In the genomic region with DNA sequence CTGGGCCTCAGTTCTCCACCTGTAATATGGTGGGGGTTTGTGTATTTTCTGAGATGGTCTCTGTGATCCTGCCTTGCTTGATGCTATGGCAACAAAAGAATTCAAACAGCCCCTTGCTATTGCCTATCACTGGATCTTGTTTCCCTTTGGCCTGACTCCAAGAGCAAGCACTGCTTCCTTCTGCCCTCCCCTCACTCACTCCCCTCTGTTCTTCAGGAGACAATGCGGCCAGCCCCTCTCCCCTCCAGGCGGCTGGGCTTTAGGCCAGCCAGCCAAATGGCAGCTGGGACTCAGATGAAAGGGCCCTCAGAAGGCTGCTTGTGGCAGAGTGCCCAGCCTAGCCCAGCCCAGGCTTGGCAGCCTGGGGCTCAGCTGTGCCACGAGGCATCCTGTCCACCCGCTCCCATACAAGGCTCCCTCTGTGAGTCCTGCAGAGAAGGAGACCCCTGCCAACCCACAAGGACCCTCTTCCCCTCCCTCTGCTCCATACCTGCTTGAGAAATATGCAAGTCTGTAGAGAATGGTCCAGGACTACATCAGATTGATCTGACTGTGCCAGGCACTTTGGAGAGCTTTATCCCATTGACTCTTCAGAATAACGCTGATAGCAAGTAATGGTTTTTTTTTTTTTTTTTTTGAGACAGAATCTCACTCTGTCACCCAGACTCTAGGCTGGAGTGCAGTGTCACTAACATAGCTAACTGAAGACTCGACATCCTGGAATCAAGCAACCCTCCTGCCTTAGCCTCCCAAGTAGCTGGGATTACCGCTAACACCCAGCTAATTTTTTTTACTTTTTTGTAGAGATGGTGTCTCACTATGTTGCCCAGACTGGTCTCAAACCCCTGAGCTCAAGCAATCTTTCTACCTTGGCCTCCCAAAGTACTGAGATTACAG, we compare ENCODE assay signal across 8 cellular contexts. TPM values are rescaled to one million over a fixed set of nuclear protein-coding genes. Genes with fewer than 3 reads are reported as not detected.
DNase-seq lines count a peak whose midpoint lies in the region; ATAC-seq and TF ChIP-seq lines count a peak whose summit lies in the region.

No MANE protein-coding gene starts in this region.

- peaks cover 6% of the 10 kb centered on the region for H3K9me3 Mint-ChIP-seq in WTC11

- H3K27me3 Mint-ChIP-seq in WTC11 (ENCODE audit: low read depth), result no peaks in the 10 kb centered on the region

- no peaks in the 10 kb centered on the region for H3K36me3 Mint-ChIP-seq in WTC11

- ATAC-seq in WTC11, result peak; percentile 63
- ATAC-seq in HG03432 (IDR thresholded peaks at IDR 0.05; ENCODE audit: unreplicated experiment), result no peak

- CTCF ChIA-PET in WTC11 (lab: Charles Lee), result interaction anchor here (0.6 to 8.3 kb wide), 5 partner anchors 10 to 48 kb away, joined by 3 to 46 read pairs (median 4); no protein-coding TSS in a partner anchor

- H3K27me3 ChIP-seq in ACC112 (ENCODE audit: insufficient read depth, low read length) (no peaks in the 10 kb centered on the region), H7 (ENCODE audit: control insufficient read depth, insufficient read depth, low read length) (no peaks in the 10 kb centered on the region)

- no peak overlapping the region for H3K4me3 Mint-ChIP-seq in WTC11

- no peak for TF ChIP-seq CTCF in WTC11 (IDR thresholded peaks at IDR 0.05)

- H3K27ac ChIP-seq in ACC112 (ENCODE audit: low read depth, low read length), result no peak overlapping the region

- no peak overlapping the region for H3K27ac Mint-ChIP-seq in WTC11

- no peaks in the 10 kb centered on the region for H3K79me2 ChIP-seq in ACC112 (ENCODE audit: control insufficient read depth, insufficient read depth, low read length, unreplicated experiment)

- POLR2A ChIA-PET in WTC11 (lab: Charles Lee), result no interaction called here

- DNase-seq in NCI-H1417 treated with DMSO at 0.1 percent for 48 hours (lab: John Stamatoyannopoulos, UW), result peak; percentile 79
- DNase-seq in WTC11 (ENCODE audit: low spot score), result no peak
- DNase-seq in iPS-NIHi11 (ENCODE audit: low spot score), result peak; percentile 63
- peak; percentile 97 for DNase-seq in superior temporal gyrus (ENCODE audit: extremely low spot score)
- no peak for DNase-seq in H7
- no peak for DNase-seq in SIG-M5 (lab: John Stamatoyannopoulos, UW)

- H3K4me3 ChIP-seq in ACC112 (ENCODE audit: low read depth, low read length), result no peak overlapping the region
- no peak overlapping the region for H3K4me3 ChIP-seq in H7 (ENCODE audit: insufficient read depth, low read depth, low read length)

- H3K36me3 ChIP-seq in ACC112 (ENCODE audit: insufficient read depth, low read length), result no peaks in the 10 kb centered on the region
- H3K36me3 ChIP-seq in H7 (replicated peaks; ENCODE audit: control insufficient read depth, insufficient read depth, low read length), result no peaks in the 10 kb centered on the region

- H2AFZ ChIP-seq in ACC112 (ENCODE audit: low read length, unreplicated experiment), result peak overlapping the region; percentile 28

- peaks cover 6% of the 10 kb centered on the region; the same call in 1 of the 2 replicates for H3K4me1 Mint-ChIP-seq in WTC11

- H3K4me1 ChIP-seq in ACC112 (ENCODE audit: control insufficient read depth, insufficient read depth, low read length, unreplicated experiment), result peaks cover 9% of the 10 kb centered on the region

TF ChIP-seq in WTC11, 78 proteins besides CTCF, POLR2A, EP300 and RAD21 (continues in another document):
- TF ChIP-seq, protein P1, sequence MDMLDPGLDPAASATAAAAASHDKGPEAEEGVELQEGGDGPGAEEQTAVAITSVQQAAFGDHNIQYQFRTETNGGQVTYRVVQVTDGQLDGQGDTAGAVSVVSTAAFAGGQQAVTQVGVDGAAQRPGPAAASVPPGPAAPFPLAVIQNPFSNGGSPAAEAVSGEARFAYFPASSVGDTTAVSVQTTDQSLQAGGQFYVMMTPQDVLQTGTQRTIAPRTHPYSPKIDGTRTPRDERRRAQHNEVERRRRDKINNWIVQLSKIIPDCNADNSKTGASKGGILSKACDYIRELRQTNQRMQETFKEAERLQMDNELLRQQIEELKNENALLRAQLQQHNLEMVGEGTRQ (CRISPR knock-in tag; IDR thresholded peaks at IDR 0.05), result no peak
- TF ChIP-seq, protein P2, sequence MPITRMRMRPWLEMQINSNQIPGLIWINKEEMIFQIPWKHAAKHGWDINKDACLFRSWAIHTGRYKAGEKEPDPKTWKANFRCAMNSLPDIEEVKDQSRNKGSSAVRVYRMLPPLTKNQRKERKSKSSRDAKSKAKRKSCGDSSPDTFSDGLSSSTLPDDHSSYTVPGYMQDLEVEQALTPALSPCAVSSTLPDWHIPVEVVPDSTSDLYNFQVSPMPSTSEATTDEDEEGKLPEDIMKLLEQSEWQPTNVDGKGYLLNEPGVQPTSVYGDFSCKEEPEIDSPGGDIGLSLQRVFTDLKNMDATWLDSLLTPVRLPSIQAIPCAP (CRISPR knock-in tag; IDR thresholded peaks at IDR 0.05), result no peak
- TF ChIP-seq, protein P3, sequence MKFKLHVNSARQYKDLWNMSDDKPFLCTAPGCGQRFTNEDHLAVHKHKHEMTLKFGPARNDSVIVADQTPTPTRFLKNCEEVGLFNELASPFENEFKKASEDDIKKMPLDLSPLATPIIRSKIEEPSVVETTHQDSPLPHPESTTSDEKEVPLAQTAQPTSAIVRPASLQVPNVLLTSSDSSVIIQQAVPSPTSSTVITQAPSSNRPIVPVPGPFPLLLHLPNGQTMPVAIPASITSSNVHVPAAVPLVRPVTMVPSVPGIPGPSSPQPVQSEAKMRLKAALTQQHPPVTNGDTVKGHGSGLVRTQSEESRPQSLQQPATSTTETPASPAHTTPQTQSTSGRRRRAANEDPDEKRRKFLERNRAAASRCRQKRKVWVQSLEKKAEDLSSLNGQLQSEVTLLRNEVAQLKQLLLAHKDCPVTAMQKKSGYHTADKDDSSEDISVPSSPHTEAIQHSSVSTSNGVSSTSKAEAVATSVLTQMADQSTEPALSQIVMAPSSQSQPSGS (CRISPR knock-in tag; IDR thresholded peaks at IDR 0.05; ENCODE audit: borderline replicate concordance, low read depth), result no peak
- TF ChIP-seq, protein P4, sequence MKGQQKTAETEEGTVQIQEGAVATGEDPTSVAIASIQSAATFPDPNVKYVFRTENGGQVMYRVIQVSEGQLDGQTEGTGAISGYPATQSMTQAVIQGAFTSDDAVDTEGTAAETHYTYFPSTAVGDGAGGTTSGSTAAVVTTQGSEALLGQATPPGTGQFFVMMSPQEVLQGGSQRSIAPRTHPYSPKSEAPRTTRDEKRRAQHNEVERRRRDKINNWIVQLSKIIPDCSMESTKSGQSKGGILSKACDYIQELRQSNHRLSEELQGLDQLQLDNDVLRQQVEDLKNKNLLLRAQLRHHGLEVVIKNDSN (CRISPR knock-in tag; IDR thresholded peaks at IDR 0.05), result no peak
- no peak for TF ChIP-seq ZNF121 (CRISPR knock-in tag; IDR thresholded peaks at IDR 0.05)
- no peak for TF ChIP-seq ZNF317 (CRISPR knock-in tag; IDR thresholded peaks at IDR 0.05; ENCODE audit: borderline replicate concordance, low read depth)
- no peak for TF ChIP-seq SMAD4 (CRISPR knock-in tag; IDR thresholded peaks at IDR 0.05)
- no peak for TF ChIP-seq KAT7 (CRISPR knock-in tag; IDR thresholded peaks at IDR 0.05; ENCODE audit: borderline replicate concordance)
- TF ChIP-seq, protein P5, sequence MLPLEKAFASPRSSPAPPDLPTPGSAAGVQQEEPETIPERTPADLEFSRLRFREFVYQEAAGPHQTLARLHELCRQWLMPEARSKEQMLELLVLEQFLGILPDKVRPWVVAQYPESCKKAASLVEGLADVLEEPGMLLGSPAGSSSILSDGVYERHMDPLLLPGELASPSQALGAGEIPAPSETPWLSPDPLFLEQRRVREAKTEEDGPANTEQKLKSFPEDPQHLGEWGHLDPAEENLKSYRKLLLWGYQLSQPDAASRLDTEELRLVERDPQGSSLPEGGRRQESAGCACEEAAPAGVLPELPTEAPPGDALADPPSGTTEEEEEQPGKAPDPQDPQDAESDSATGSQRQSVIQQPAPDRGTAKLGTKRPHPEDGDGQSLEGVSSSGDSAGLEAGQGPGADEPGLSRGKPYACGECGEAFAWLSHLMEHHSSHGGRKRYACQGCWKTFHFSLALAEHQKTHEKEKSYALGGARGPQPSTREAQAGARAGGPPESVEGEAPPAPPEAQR (CRISPR knock-in tag; IDR thresholded peaks at IDR 0.05), result no peak
- TF ChIP-seq, protein P6, sequence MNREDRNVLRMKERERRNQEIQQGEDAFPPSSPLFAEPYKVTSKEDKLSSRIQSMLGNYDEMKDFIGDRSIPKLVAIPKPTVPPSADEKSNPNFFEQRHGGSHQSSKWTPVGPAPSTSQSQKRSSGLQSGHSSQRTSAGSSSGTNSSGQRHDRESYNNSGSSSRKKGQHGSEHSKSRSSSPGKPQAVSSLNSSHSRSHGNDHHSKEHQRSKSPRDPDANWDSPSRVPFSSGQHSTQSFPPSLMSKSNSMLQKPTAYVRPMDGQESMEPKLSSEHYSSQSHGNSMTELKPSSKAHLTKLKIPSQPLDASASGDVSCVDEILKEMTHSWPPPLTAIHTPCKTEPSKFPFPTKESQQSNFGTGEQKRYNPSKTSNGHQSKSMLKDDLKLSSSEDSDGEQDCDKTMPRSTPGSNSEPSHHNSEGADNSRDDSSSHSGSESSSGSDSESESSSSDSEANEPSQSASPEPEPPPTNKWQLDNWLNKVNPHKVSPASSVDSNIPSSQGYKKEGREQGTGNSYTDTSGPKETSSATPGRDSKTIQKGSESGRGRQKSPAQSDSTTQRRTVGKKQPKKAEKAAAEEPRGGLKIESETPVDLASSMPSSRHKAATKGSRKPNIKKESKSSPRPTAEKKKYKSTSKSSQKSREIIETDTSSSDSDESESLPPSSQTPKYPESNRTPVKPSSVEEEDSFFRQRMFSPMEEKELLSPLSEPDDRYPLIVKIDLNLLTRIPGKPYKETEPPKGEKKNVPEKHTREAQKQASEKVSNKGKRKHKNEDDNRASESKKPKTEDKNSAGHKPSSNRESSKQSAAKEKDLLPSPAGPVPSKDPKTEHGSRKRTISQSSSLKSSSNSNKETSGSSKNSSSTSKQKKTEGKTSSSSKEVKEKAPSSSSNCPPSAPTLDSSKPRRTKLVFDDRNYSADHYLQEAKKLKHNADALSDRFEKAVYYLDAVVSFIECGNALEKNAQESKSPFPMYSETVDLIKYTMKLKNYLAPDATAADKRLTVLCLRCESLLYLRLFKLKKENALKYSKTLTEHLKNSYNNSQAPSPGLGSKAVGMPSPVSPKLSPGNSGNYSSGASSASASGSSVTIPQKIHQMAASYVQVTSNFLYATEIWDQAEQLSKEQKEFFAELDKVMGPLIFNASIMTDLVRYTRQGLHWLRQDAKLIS (CRISPR knock-in tag; IDR thresholded peaks at IDR 0.05; ENCODE audit: borderline replicate concordance), result no peak

RNA-seq across cellular contexts. Expression of a gene that starts 7.6 kb away (rescaled TPM):
- 12.6 to 15.7 TPM (median 14.8 TPM) in 3 replicates for total RNA-seq in WTC11 (2021)
- total RNA-seq in H7 (2014; rRNA removed; shearing (Covaris generic)), result 13.3 and 17.1 TPM in 2 replicates

RNA-seq across cellular contexts. Expression of a gene that starts 33.0 kb away (rescaled TPM):
- total RNA-seq in WTC11 (2021), result not detected in 3 replicates
- total RNA-seq in H7 (2014; rRNA removed; shearing (Covaris generic)), result not detected in 2 replicates

RNA-seq across cellular contexts. Expression of a gene that starts 36.2 kb away (rescaled TPM):
- total RNA-seq in WTC11 (2021), result 34.2 to 37.9 TPM (median 34.2 TPM) in 3 replicates
- total RNA-seq in H7 (2014; rRNA removed; shearing (Covaris generic)), result 33.2 and 36.7 TPM in 2 replicates

RNA-seq across cellular contexts. Expression of a gene that starts 49.0 kb away (rescaled TPM):
- 195 to 216 TPM (median 215 TPM) in 3 replicates for total RNA-seq in WTC11 (2021)
- total RNA-seq in H7 (2014; rRNA removed; shearing (Covaris generic)), result 153 and 258 TPM in 2 replicates

Comparison
In these comparisons a context has a peak if more than half of its experiments do, and no peak if none do; other contexts are left out.
1. DNase-seq: peak in NCI-H1417 treated with DMSO at 0.1 percent for 48 hours (single experiment), iPS-NIHi11 (single experiment) and superior temporal gyrus (single experiment); none in WTC11 (single experiment), H7 (single experiment) and SIG-M5 (single experiment).